Comparison of ENCODE assay signal across 25 cellular contexts in the genomic region with DNA sequence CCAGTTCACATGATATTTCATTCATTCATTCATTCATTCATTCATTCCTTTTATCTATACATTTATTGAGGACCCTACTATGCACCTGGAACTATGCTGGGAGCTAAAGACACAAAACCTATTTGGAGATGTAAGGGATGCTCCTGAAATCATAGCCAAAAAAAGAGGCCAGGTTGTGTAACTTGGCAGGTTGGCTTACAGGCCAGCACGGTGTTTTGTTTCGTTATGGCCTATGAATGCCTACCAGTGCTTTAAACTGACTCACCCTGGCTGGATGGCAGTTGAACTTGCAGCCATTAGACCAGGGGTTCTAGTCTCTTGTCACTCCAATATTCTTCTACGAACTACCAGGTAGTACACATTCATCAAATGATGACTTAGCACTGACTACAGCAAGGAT. TPM values are rescaled to one million over a fixed set of nuclear protein-coding genes. Genes with fewer than 3 reads are reported as not detected.
DNase-seq lines count a peak whose midpoint lies in the region; ATAC-seq, FAIRE-seq and TF ChIP-seq lines count a peak whose summit lies in the region.
"Had no signal": no experiment of that assay in that cellular context is flagged by ENCODE, and none has a peak within 500 bp of the region (broad histone marks: within the 10 kb centered on the region; RNA-seq: fewer than 3 reads in every experiment).

No MANE protein-coding gene starts in this region.

- peak overlapping the region; percentile 1 to 73 for H3K27ac Mint-ChIP-seq in effector memory CD8-positive, alpha-beta T cell

- no peak for TF ChIP-seq CTCF in D721Med (IDR thresholded peaks at IDR 0.05; ENCODE audit: insufficient read depth, missing control alignments)
- no peak for TF ChIP-seq CTCF in psoas muscle (IDR thresholded peaks at IDR 0.05)

- 39 to 65% (median 42%) methylated on average over 3 of the region's 3 CpGs for WGBS in psoas muscle, 3 donors

- H3K4me3 ChIP-seq in SJCRH30 (no peak overlapping the region), psoas muscle (no peak overlapping the region)
- H3K4me3 ChIP-seq: K562, SJSA1 had no signal

- peaks cover 33% of the 10 kb centered on the region for H3K4me1 ChIP-seq in SJCRH30
- H3K4me1 ChIP-seq in psoas muscle: peaks cover 21% of the 10 kb centered on the region
- H3K4me1 ChIP-seq: BE2C had no signal

- no peak for DNase-seq in D721Med (ENCODE audit: insufficient read length, low spot score)
- no peak for DNase-seq in SJCRH30
- no peak for DNase-seq in effector memory CD8-positive, alpha-beta T cell
- no peak for DNase-seq in psoas muscle
- no peak for DNase-seq in GF-D8 (lab: John Stamatoyannopoulos, UW)
- DNase-seq in stimulated activated CD4-positive, alpha-beta T cell treated with anti-CD3 and anti-CD28 coated beads, Interleukin-4, amount 100 ng/mL, for 1 hour: no peak
- no peak for DNase-seq in NCI-H1105 treated with DMSO at 0.1 percent for 48 hours (lab: John Stamatoyannopoulos, UW)
- DNase-seq: 8988T, ACHN, BE2C, Calu3, H7, Kasumi-1, NCI-H1092 treated with DMSO at 0.1 percent for 48 hours, NCI-H1436 treated with DMSO at 0.1 percent for 48 hours, NCI-H187 treated with DMSO at 0.1 percent for 48 hours, NCI-H446, NCI-H774 had no signal

- no peak for ATAC-seq in effector memory CD8-positive, alpha-beta T cell (replicated peaks)
- ATAC-seq in psoas muscle (peak; percentile 91 to 95 (median 94)), GM21367 (IDR thresholded peaks at IDR 0.05; ENCODE audit: unreplicated experiment) (no peak)
- ATAC-seq: K562 had no signal

- intact Hi-C loops in psoas muscle (cut with DNase I): no loop called here

- H3K36me3 ChIP-seq in SJCRH30 (no peaks in the 10 kb centered on the region; the same call in 1 of the 2 replicates), psoas muscle (ENCODE audit: insufficient read depth in 1 of 2, low read depth in 1 of 2) (no peaks in the 10 kb centered on the region)
- H3K36me3 ChIP-seq: BE2C, SJSA1 had no signal

- peak; percentile 32 for FAIRE-seq in D721Med (lab: Jason Lieb, UNC)
- FAIRE-seq: G401.6, GM12892, K562, RCC 7860 had no signal

- H3K4me3 Mint-ChIP-seq in effector memory CD8-positive, alpha-beta T cell: no peak overlapping the region
- H3K4me3 Mint-ChIP-seq: CD14-positive monocyte had no signal

- H3K4me1 Mint-ChIP-seq in effector memory CD8-positive, alpha-beta T cell (ENCODE audit: low read depth in 2 of 2): peaks cover 0 to 2% of the 10 kb centered on the region in 2 donors
- H3K4me1 Mint-ChIP-seq: CD14-positive monocyte had no signal

- H3K36me3 Mint-ChIP-seq in effector memory CD8-positive, alpha-beta T cell (ENCODE audit: insufficient read depth): no peaks in the 10 kb centered on the region
- H3K36me3 Mint-ChIP-seq: CD14-positive monocyte had no signal

- H3K27ac ChIP-seq in SJCRH30: peak overlapping the region; percentile 42
- H3K27ac ChIP-seq in psoas muscle: peak overlapping the region; percentile 61
- H3K27ac ChIP-seq: SJSA1 had no signal

- no peaks in the 10 kb centered on the region for H3K27me3 Mint-ChIP-seq in effector memory CD8-positive, alpha-beta T cell

- H3K9me3 Mint-ChIP-seq in effector memory CD8-positive, alpha-beta T cell: no peaks in the 10 kb centered on the region

- H3K27me3 ChIP-seq in SJCRH30 (no peaks in the 10 kb centered on the region), psoas muscle (ENCODE audit: insufficient read depth in 3 of 3, low read length in 2 of 3) (no peaks in the 10 kb centered on the region)
- H3K27me3 ChIP-seq: SJSA1 had no signal

- no peaks in the 10 kb centered on the region for H3K9me3 ChIP-seq in SJCRH30 (replicated peaks)
- H3K9me3 ChIP-seq in psoas muscle: no peaks in the 10 kb centered on the region
- H3K9me3 ChIP-seq: BE2C, SJSA1 had no signal

RNA-seq across cellular contexts. Expression of a gene that starts 15.7 kb away (rescaled TPM):
- total RNA-seq in SJCRH30 (2014; rRNA removed; shearing (Covaris generic)): 7.3 and 7.8 TPM in 2 replicates
- total RNA-seq in psoas muscle: 1 to 10 TPM; 2.1 to 4.3 (median 3.2) TPM
- polyA plus RNA-seq in psoas muscle: 1 to 10 TPM in 2 of 3 donors, under 1 TPM in 1; 0.44 to 1.8 (median 1.1) TPM
- polyA plus RNA-seq: CD14-positive monocyte had no signal

Comparison
In these comparisons a context has a peak if more than half of its experiments do, and no peak if none do; other contexts are left out.
1. ATAC-seq: peak in psoas muscle (4 of 4); none in effector memory CD8-positive, alpha-beta T cell (single experiment) and GM21367 (single experiment).